Comparison of ENCODE assay signal across 1 cellular context in genomic region chr19:42132851-42133528, GRCh38.
TF ChIP-seq lines count a peak whose summit lies in the region.

No MANE protein-coding gene starts in this region.

TF ChIP-seq in HepG2, 621 proteins besides CTCF, POLR2A, EP300 and RAD21 (continued from another document and continues in another):
- TF ChIP-seq, protein P1, sequence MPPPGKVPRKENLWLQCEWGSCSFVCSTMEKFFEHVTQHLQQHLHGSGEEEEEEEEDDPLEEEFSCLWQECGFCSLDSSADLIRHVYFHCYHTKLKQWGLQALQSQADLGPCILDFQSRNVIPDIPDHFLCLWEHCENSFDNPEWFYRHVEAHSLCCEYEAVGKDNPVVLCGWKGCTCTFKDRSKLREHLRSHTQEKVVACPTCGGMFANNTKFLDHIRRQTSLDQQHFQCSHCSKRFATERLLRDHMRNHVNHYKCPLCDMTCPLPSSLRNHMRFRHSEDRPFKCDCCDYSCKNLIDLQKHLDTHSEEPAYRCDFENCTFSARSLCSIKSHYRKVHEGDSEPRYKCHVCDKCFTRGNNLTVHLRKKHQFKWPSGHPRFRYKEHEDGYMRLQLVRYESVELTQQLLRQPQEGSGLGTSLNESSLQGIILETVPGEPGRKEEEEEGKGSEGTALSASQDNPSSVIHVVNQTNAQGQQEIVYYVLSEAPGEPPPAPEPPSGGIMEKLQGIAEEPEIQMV (CRISPR knock-in tag; IDR thresholded peaks at IDR 0.05; ENCODE audit: low read depth), result no peak
- TF ChIP-seq ZNF407 (CRISPR knock-in tag; IDR thresholded peaks at IDR 0.05; ENCODE audit: not compliant biosample characterization), result no peak
- TF ChIP-seq ZNF230 (CRISPR knock-in tag; IDR thresholded peaks at IDR 0.05), result no peak
- no peak for TF ChIP-seq CCDC6 (CRISPR knock-in tag; IDR thresholded peaks at IDR 0.05)
- TF ChIP-seq GLMP (CRISPR knock-in tag; IDR thresholded peaks at IDR 0.05; ENCODE audit: borderline replicate concordance), result no peak
- TF ChIP-seq BCL6 (CRISPR knock-in tag; IDR thresholded peaks at IDR 0.05), result 0 out of 2 replicates have a peak, but pooled peaks have one; percentile 32
- TF ChIP-seq STAG1 (CRISPR knock-in tag; IDR thresholded peaks at IDR 0.05), result peak; percentile 93
- no peak for TF ChIP-seq SP1 (IDR thresholded peaks at IDR 0.05)
- peak; percentile 79 for TF ChIP-seq SP1 (CRISPR knock-in tag; IDR thresholded peaks at IDR 0.05)
- TF ChIP-seq NR2F2 (IDR thresholded peaks at IDR 0.05; ENCODE audit: borderline replicate concordance, low read depth), result no peak
- no peak for TF ChIP-seq JUN (CRISPR knock-in tag; IDR thresholded peaks at IDR 0.05)
- TF ChIP-seq THAP8 (CRISPR knock-in tag; IDR thresholded peaks at IDR 0.05; ENCODE audit: borderline replicate concordance), result no peak
- no peak for TF ChIP-seq THYN1 (CRISPR knock-in tag; IDR thresholded peaks at IDR 0.05; ENCODE audit: borderline replicate concordance, low read depth)
- TF ChIP-seq SP5 (CRISPR knock-in tag; IDR thresholded peaks at IDR 0.05; ENCODE audit: borderline replicate concordance, low read depth), result peak; percentile 75; the same call in 1 of the 2 replicates
- 0 out of 2 replicates have a peak, but pooled peaks have one; percentile 29 for TF ChIP-seq ZNF746 (CRISPR knock-in tag; IDR thresholded peaks at IDR 0.05)
- TF ChIP-seq ZNF317 (CRISPR knock-in tag; IDR thresholded peaks at IDR 0.05), result no peak
- TF ChIP-seq ZNF660 (CRISPR knock-in tag; IDR thresholded peaks at IDR 0.05; ENCODE audit: borderline replicate concordance, low read depth), result no peak
- no peak for TF ChIP-seq IRX3 (CRISPR knock-in tag; IDR thresholded peaks at IDR 0.05; ENCODE audit: borderline replicate concordance, low read depth)
- TF ChIP-seq SOX13 (IDR thresholded peaks at IDR 0.05), result no peak
- TF ChIP-seq SOX13 (CRISPR knock-in tag; conservative IDR thresholded peaks at IDR 0.05 in 1 of 2, IDR thresholded peaks at IDR 0.05 in 1 of 2), result 0 out of 4 replicates have a peak, but pooled peaks of 1 of the 2 experiments have one; percentile 14
- peak; percentile 58; the same call in 1 of the 2 replicates for TF ChIP-seq ZFP91 (CRISPR knock-in tag; IDR thresholded peaks at IDR 0.05; ENCODE audit: borderline replicate concordance)
- no peak for TF ChIP-seq ZNF761 (CRISPR knock-in tag; conservative IDR thresholded peaks at IDR 0.05)
- TF ChIP-seq CC2D1A (CRISPR knock-in tag; IDR thresholded peaks at IDR 0.05), result no peak
- no peak for TF ChIP-seq PHB2 (IDR thresholded peaks at IDR 0.05; ENCODE audit: partially characterized antibody)
- no peak for TF ChIP-seq ZNF556 (CRISPR knock-in tag; IDR thresholded peaks at IDR 0.05; ENCODE audit: borderline replicate concordance)
- TF ChIP-seq SP2 (CRISPR knock-in tag; IDR thresholded peaks at IDR 0.05), result no peak
- TF ChIP-seq SP140L (CRISPR knock-in tag; IDR thresholded peaks at IDR 0.05; ENCODE audit: borderline replicate concordance), result no peak
- TF ChIP-seq RBM22 (optimal IDR thresholded peaks at IDR 0.05; ENCODE audit: low read length), result no peak
- TF ChIP-seq ZNF790 (CRISPR knock-in tag; IDR thresholded peaks at IDR 0.05; ENCODE audit: borderline replicate concordance), result no peak
- TF ChIP-seq JUNB (CRISPR knock-in tag; IDR thresholded peaks at IDR 0.05; ENCODE audit: borderline replicate concordance), result no peak
- 0 out of 2 replicates have a peak, but pooled peaks have one; percentile 37 for TF ChIP-seq ZSCAN9 (CRISPR knock-in tag; IDR thresholded peaks at IDR 0.05; ENCODE audit: borderline replicate concordance)
- no peak for TF ChIP-seq RNF219 (CRISPR knock-in tag; IDR thresholded peaks at IDR 0.05)
- TF ChIP-seq ZBTB38 (CRISPR knock-in tag; IDR thresholded peaks at IDR 0.05), result 0 out of 2 replicates have a peak, but pooled peaks have one; percentile 32
- TF ChIP-seq ZNF484 (CRISPR knock-in tag; IDR thresholded peaks at IDR 0.05; ENCODE audit: borderline replicate concordance, low read depth), result no peak
- no peak for TF ChIP-seq TERF1 (CRISPR knock-in tag; IDR thresholded peaks at IDR 0.05)
- 0 out of 2 replicates have a peak, but pooled peaks have one; percentile 29 for TF ChIP-seq ZNF263 (CRISPR knock-in tag; IDR thresholded peaks at IDR 0.05)
- TF ChIP-seq SETDB1 (CRISPR knock-in tag; IDR thresholded peaks at IDR 0.05; ENCODE audit: borderline replicate concordance), result no peak
- TF ChIP-seq FOXM1 (CRISPR knock-in tag; IDR thresholded peaks at IDR 0.05), result no peak
- TF ChIP-seq, protein P2, sequence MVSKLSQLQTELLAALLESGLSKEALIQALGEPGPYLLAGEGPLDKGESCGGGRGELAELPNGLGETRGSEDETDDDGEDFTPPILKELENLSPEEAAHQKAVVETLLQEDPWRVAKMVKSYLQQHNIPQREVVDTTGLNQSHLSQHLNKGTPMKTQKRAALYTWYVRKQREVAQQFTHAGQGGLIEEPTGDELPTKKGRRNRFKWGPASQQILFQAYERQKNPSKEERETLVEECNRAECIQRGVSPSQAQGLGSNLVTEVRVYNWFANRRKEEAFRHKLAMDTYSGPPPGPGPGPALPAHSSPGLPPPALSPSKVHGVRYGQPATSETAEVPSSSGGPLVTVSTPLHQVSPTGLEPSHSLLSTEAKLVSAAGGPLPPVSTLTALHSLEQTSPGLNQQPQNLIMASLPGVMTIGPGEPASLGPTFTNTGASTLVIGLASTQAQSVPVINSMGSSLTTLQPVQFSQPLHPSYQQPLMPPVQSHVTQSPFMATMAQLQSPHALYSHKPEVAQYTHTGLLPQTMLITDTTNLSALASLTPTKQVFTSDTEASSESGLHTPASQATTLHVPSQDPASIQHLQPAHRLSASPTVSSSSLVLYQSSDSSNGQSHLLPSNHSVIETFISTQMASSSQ (IDR thresholded peaks at IDR 0.05; ENCODE audit: low read depth), result no peak
- TF ChIP-seq, protein P2 (CRISPR knock-in tag; IDR thresholded peaks at IDR 0.05; ENCODE audit: borderline replicate concordance), result no peak
